In the genomic region with DNA sequence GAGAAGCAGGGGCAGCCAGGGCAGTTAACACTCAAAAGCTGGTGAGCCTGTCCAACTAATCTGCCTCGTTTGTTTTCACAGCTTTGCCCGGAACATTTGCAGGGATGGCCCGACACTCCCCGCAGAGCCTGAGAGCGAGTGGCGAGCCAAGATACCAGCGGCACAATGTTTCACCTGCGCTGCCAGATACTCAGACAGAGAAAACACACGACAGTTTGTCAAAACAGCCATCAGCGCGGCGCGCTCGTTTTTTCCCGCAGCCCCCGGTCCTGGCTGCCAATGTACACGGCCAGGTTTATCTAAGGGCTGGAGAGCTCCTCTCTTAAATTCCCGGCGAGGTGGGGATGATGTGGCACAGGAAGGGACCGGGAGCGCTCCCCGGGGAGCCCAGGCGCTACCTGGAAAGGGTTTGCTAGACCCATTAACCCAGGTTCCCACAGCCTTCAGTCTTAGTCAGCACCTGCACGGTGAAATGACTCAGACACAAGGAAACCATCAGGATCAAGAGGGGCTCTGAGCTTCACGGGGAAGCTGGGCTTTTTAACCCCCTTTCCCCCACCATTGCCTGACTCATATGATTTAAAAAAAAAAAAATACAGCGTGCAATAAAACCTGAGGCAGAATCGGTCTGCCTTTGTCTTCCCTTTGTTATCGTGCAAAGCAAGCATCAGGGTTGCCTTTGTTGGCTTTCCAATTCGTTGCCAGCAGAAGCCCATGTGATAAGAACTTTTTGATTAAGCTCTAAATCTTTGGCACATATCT, we compare ENCODE assay signal across 1 cellular context.
A peak's percentile ranks its signal among the peaks of the same experiment; 100 is the strongest.
TF ChIP-seq lines count a peak whose summit lies in the region.

No MANE protein-coding gene starts in this region.

TF ChIP-seq in HCT116, 20 proteins besides CTCF, POLR2A, EP300 and RAD21 (continued from another document):
- TF ChIP-seq, protein P1, sequence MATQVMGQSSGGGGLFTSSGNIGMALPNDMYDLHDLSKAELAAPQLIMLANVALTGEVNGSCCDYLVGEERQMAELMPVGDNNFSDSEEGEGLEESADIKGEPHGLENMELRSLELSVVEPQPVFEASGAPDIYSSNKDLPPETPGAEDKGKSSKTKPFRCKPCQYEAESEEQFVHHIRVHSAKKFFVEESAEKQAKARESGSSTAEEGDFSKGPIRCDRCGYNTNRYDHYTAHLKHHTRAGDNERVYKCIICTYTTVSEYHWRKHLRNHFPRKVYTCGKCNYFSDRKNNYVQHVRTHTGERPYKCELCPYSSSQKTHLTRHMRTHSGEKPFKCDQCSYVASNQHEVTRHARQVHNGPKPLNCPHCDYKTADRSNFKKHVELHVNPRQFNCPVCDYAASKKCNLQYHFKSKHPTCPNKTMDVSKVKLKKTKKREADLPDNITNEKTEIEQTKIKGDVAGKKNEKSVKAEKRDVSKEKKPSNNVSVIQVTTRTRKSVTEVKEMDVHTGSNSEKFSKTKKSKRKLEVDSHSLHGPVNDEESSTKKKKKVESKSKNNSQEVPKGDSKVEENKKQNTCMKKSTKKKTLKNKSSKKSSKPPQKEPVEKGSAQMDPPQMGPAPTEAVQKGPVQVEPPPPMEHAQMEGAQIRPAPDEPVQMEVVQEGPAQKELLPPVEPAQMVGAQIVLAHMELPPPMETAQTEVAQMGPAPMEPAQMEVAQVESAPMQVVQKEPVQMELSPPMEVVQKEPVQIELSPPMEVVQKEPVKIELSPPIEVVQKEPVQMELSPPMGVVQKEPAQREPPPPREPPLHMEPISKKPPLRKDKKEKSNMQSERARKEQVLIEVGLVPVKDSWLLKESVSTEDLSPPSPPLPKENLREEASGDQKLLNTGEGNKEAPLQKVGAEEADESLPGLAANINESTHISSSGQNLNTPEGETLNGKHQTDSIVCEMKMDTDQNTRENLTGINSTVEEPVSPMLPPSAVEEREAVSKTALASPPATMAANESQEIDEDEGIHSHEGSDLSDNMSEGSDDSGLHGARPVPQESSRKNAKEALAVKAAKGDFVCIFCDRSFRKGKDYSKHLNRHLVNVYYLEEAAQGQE (IDR thresholded peaks at IDR 0.05; ENCODE audit: low read depth) = peak; percentile 25; the same call in 1 of the 2 replicates
- peak; percentile 74 for TF ChIP-seq FOSL1 (IDR thresholded peaks at IDR 0.05; ENCODE audit: low read depth)
- no peak for TF ChIP-seq EZH2 (IDR thresholded peaks at IDR 0.05)
- TF ChIP-seq ZNF274 (IDR thresholded peaks at IDR 0.05; ENCODE audit: low read depth, low read length) = no peak
- peak; percentile 56 for TF ChIP-seq TCF7L2 (IDR thresholded peaks at IDR 0.05; ENCODE audit: borderline replicate concordance, extremely low read depth, insufficient read depth, insufficient read length)
- TF ChIP-seq POLR2AphosphoS5 (IDR thresholded peaks at IDR 0.05; ENCODE audit: low read depth, low read length) = peak; percentile 43; the same call in 1 of the 2 replicates
- TF ChIP-seq, protein P2, sequence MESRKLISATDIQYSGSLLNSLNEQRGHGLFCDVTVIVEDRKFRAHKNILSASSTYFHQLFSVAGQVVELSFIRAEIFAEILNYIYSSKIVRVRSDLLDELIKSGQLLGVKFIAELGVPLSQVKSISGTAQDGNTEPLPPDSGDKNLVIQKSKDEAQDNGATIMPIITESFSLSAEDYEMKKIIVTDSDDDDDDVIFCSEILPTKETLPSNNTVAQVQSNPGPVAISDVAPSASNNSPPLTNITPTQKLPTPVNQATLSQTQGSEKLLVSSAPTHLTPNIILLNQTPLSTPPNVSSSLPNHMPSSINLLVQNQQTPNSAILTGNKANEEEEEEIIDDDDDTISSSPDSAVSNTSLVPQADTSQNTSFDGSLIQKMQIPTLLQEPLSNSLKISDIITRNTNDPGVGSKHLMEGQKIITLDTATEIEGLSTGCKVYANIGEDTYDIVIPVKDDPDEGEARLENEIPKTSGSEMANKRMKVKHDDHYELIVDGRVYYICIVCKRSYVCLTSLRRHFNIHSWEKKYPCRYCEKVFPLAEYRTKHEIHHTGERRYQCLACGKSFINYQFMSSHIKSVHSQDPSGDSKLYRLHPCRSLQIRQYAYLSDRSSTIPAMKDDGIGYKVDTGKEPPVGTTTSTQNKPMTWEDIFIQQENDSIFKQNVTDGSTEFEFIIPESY (IDR thresholded peaks at IDR 0.05; ENCODE audit: extremely low read depth, insufficient replicate concordance, low read length) = no peak
